Comparison of ENCODE assay signal across 11 cellular contexts in the genomic region with DNA sequence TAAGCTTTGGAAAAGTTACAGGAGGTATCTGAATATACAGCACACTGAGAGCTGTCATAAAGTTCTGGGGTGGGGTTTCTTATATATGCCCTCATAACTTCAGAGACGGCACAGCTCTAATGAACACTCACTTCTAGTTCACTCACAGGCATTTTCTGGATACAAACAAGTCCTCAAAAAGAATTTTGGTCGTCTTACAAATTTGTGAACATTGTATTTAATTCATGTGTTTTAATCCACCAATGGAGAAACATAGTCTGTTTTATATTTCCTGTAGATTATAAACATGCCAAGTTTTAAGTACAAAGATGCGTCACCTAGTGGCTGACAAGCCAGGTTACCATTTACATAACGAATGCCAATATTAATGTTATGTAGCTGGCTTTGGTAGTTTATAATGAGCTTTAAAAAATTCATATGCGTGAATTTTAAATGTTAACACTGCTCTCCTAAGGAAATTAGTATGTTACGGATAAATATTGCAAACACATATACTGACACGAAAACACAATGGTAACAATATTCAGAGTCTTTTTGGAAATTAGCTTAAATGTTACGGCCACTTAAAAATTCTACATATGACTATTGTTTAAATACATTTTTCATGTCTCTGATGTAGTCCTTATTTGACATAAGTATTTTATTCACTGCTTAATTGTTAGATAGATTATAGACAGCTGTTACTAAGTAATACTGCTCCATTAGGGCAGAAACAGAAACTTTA. TPM values are rescaled to one million over a fixed set of nuclear protein-coding genes. Genes with fewer than 3 reads are reported as not detected.
DNase-seq lines count a peak whose midpoint lies in the region; ATAC-seq and TF ChIP-seq lines count a peak whose summit lies in the region.
"Had no signal": no experiment of that assay in that cellular context is flagged by ENCODE, and none has a peak within 500 bp of the region (broad histone marks: within the 10 kb centered on the region; RNA-seq: fewer than 3 reads in every experiment).

No MANE protein-coding gene starts in this region.

- H4K12ac ChIP-seq in trophoblast cell (ENCODE audit: low read depth, low read length) = no peak overlapping the region

- no peaks in the 10 kb centered on the region for H3K36me3 ChIP-seq in DOHH2 (ENCODE audit: control insufficient read depth, low read length)
- H3K36me3 ChIP-seq in Panc1 (ENCODE audit: control insufficient read depth, insufficient read depth, low read length) = no peaks in the 10 kb centered on the region; the same call in 1 of the 2 replicates
- no peaks in the 10 kb centered on the region for H3K36me3 ChIP-seq in trophoblast cell (ENCODE audit: control insufficient read depth in 1 of 2, insufficient read depth in 2 of 2, low read length in 2 of 2)

- no peak overlapping the region for H3K27ac ChIP-seq in DOHH2 (ENCODE audit: low read depth, low read length)
- H3K27ac ChIP-seq in Panc1 (ENCODE audit: low read length) = peak overlapping the region; percentile 44; the same call in 1 of the 2 replicates
- peak overlapping the region; percentile 58 for H3K27ac ChIP-seq in trophoblast cell (ENCODE audit: low read depth, low read length)

- H3K14ac ChIP-seq in trophoblast cell (ENCODE audit: low read length) = no peak overlapping the region

- H3K79me2 ChIP-seq in DOHH2 (ENCODE audit: control insufficient read depth, low read length) = no peaks in the 10 kb centered on the region
- H3K79me2 ChIP-seq in trophoblast cell (ENCODE audit: control insufficient read depth, insufficient read depth, low read length, poor library complexity) = no peaks in the 10 kb centered on the region

- H3K79me1 ChIP-seq in trophoblast cell (ENCODE audit: low read length) = peaks cover 5% of the 10 kb centered on the region

- no peak overlapping the region for H2BK5ac ChIP-seq in trophoblast cell (ENCODE audit: low read depth, low read length, poor library complexity)

- H3K4me2 ChIP-seq in DOHH2 (ENCODE audit: low read length) = no peak overlapping the region
- H3K4me2 ChIP-seq in trophoblast cell (ENCODE audit: low read length) = peak overlapping the region; percentile 70

- no peaks in the 10 kb centered on the region for H3F3A ChIP-seq in DOHH2 (ENCODE audit: control insufficient read depth, insufficient read depth)

- H3K9me3 Mint-ChIP-seq in activated T-cell treated with anti-CD3 and anti-CD28 coated beads, Interleukin-2, amount 50 U/mL, for 24 hours = no peaks in the 10 kb centered on the region

- H3K27me3 Mint-ChIP-seq in activated T-cell treated with anti-CD3 and anti-CD28 coated beads, Interleukin-2, amount 50 U/mL, for 24 hours = peaks cover 18% of the 10 kb centered on the region

- no peak overlapping the region for H2BK12ac ChIP-seq in trophoblast cell (ENCODE audit: low read length)

- no peak overlapping the region for H3K23ac ChIP-seq in trophoblast cell (ENCODE audit: low read length)

- H2AK5ac ChIP-seq in trophoblast cell (ENCODE audit: low read length) = no peak overlapping the region

- no peaks in the 10 kb centered on the region for H3K9me3 ChIP-seq in DOHH2 (ENCODE audit: control insufficient read depth, insufficient read depth, low read length)
- H3K9me3 ChIP-seq in Panc1 (ENCODE audit: control insufficient read depth, insufficient read depth, low read depth, low read length) = no peaks in the 10 kb centered on the region
- no peaks in the 10 kb centered on the region for H3K9me3 ChIP-seq in trophoblast cell (ENCODE audit: insufficient read depth, low read depth, low read length)

- no TSS peak for BruUV-seq in Panc1 (replicated peaks; lab: Mats Ljungman, UMichigan)

- no peak overlapping the region for H3K4me3 Mint-ChIP-seq in activated T-cell treated with anti-CD3 and anti-CD28 coated beads, Interleukin-2, amount 50 U/mL, for 24 hours

- H3K4me1 Mint-ChIP-seq in activated T-cell treated with anti-CD3 and anti-CD28 coated beads, Interleukin-2, amount 50 U/mL, for 24 hours (ENCODE audit: low read depth) = peaks cover 23% of the 10 kb centered on the region

- H4K91ac ChIP-seq in trophoblast cell (ENCODE audit: low read depth, low read length) = no peak overlapping the region

- no peaks in the 10 kb centered on the region for H3K36me3 Mint-ChIP-seq in activated T-cell treated with anti-CD3 and anti-CD28 coated beads, Interleukin-2, amount 50 U/mL, for 24 hours (ENCODE audit: low read depth)

- H2AFZ ChIP-seq in trophoblast cell (ENCODE audit: insufficient read depth, low read length, poor library complexity) = no peak overlapping the region

- H3K9ac ChIP-seq in trophoblast cell (ENCODE audit: low read length) = peak overlapping the region; percentile 46

- no peaks in the 10 kb centered on the region for H3K9me2 ChIP-seq in DOHH2 (replicated peaks; ENCODE audit: control insufficient read depth, low read length)

- DNase-seq in Panc1 (ENCODE audit: low read depth, low spot score) = no peak
- peak; percentile 81 for DNase-seq in fibroblast of pulmonary artery (ENCODE audit: low read depth)
- peak in 1 of 2 donors; percentile 25 for DNase-seq in trophoblast cell
- DNase-seq in activated T-cell treated with anti-CD3 and anti-CD28 coated beads, Interleukin-2, amount 50 U/mL, for 24 hours = no peak
- no peak for DNase-seq in GM10248 (ENCODE audit: extremely low spot score)
- DNase-seq in activated effector memory CD4-positive, alpha-beta T cell treated with anti-CD3 and anti-CD28 coated beads, Interleukin-2, amount 50 U/mL, for 16 hours = no peak
- DNase-seq: head of caudate nucleus; NCI-H2029; stimulated activated CD4-positive, alpha-beta T cell treated with anti-CD3 and anti-CD28 coated beads, Interleukin-4, amount 100 ng/mL, for 1 hour had no signal

- in situ Hi-C loops in Panc1 (cut with HindIII; ENCODE audit: low pct_unique_long_range_greater_than_20kb, low sequenced_read_pairs) = no loop called here

- no peaks in the 10 kb centered on the region for H4K20me1 ChIP-seq in DOHH2 (ENCODE audit: control insufficient read depth, insufficient read depth, low read depth, low read length)

- TF ChIP-seq CTCF in DOHH2 (IDR thresholded peaks at IDR 0.05; ENCODE audit: low read depth, low read length, poor library complexity, severe bottlenecking) (peak; percentile 54), Panc1 (IDR thresholded peaks at IDR 0.05) (peak; percentile 63; the same call in 1 of the 2 replicates), fibroblast of pulmonary artery (IDR thresholded peaks at IDR 0.05; ENCODE audit: low read length, missing control alignments) (peak; percentile 71), GM10248 (IDR thresholded peaks at IDR 0.05; ENCODE audit: control extremely low read depth, extremely low read depth, low read depth, missing control alignments) (no peak)

- no peak overlapping the region for H2BK120ac ChIP-seq in trophoblast cell (ENCODE audit: insufficient read depth, low read length, poor library complexity)

- ATAC-seq in Panc1 (no peak), GM18519 (IDR thresholded peaks at IDR 0.05; ENCODE audit: low FRiP score, unreplicated experiment) (no peak)

- H3K27ac Mint-ChIP-seq in activated T-cell treated with anti-CD3 and anti-CD28 coated beads, Interleukin-2, amount 50 U/mL, for 24 hours = no peak overlapping the region

- H3K18ac ChIP-seq in trophoblast cell (ENCODE audit: low read length) = no peak overlapping the region

- H3K4me1 ChIP-seq in DOHH2 (ENCODE audit: control insufficient read depth, low read length) = no peaks in the 10 kb centered on the region
- H3K4me1 ChIP-seq in Panc1 (ENCODE audit: control insufficient read depth, insufficient read depth, low read length) = peaks cover 21% of the 10 kb centered on the region; the same call in 1 of the 2 replicates
- peaks cover 0 to 2% of the 10 kb centered on the region in 2 experiments for H3K4me1 ChIP-seq in trophoblast cell (ENCODE audit: control insufficient read depth in 1 of 2, insufficient read depth in 2 of 2, low read length in 2 of 2)

- no peak overlapping the region for H3K4ac ChIP-seq in trophoblast cell (ENCODE audit: low read depth, low read length)

- no CpG with 5 or more reads among the region's 8 CpGs for WGBS in trophoblast cell (ENCODE audit: extremely low coverage, insufficient coverage, insufficient read length)

- POLR2A ChIA-PET in Panc1 (lab: Charles Lee) = interaction anchor here (0.7 kb wide), 1 partner anchor 45 kb away, joined by 3 read pairs; no protein-coding TSS in a partner anchor
- POLR2A ChIA-PET in GM10248 (lab: Yijun Ruan, JAX) = no interaction called here

- H4K8ac ChIP-seq in trophoblast cell (ENCODE audit: low read depth, low read length) = no peak overlapping the region

- H3K4me3 ChIP-seq in DOHH2 (ENCODE audit: low read length) = no peak overlapping the region
- peak overlapping the region in 1 of 2 experiments; percentile 34; a peak in 1 of 4 replicates for H3K4me3 ChIP-seq in Panc1 (ENCODE audit: low read depth in 2 of 2, low read length in 2 of 2)
- peak overlapping the region; percentile 84 for H3K4me3 ChIP-seq in fibroblast of pulmonary artery (replicated peaks; ENCODE audit: low read depth, low read length)
- no peak overlapping the region for H3K4me3 ChIP-seq in trophoblast cell (ENCODE audit: low read depth, low read length)

- CTCF ChIA-PET in Panc1 (lab: Charles Lee) (interaction anchor here (2.2 kb wide), 1 partner anchor 452 kb away, joined by 9 read pairs; no protein-coding TSS in a partner anchor), GM10248 (lab: Yijun Ruan, JAX) (interaction anchor here (1.0 to 1.6 kb wide), 2 partner anchors 11 to 18 kb away, joined by 3 to 6 read pairs; no protein-coding TSS in a partner anchor)

- intact Hi-C loops in Panc1 (cut with micrococcal nuclease; ENCODE audit: unreplicated experiment) = no loop called here

- H3K27me3 ChIP-seq in DOHH2 (ENCODE audit: control insufficient read depth, low read length) (no peaks in the 10 kb centered on the region), Panc1 (ENCODE audit: control insufficient read depth, insufficient read depth, low read length) (no peaks in the 10 kb centered on the region), trophoblast cell (ENCODE audit: insufficient read depth, low read length) (no peaks in the 10 kb centered on the region)

RNA-seq across cellular contexts. Expression of a gene that starts 2.5 kb away (rescaled TPM):
- 6.9 TPM for total RNA-seq in Panc1 (2021; ENCODE audit: unreplicated experiment)
- polyA plus RNA-seq in Panc1 (2012; ENCODE audit: insufficient read length) = 5.7 TPM
- 842 and 849 TPM in 2 replicates for polyA plus RNA-seq in trophoblast cell (2013)
